Comparison of ENCODE assay signal across 31 cellular contexts in the genomic region with DNA sequence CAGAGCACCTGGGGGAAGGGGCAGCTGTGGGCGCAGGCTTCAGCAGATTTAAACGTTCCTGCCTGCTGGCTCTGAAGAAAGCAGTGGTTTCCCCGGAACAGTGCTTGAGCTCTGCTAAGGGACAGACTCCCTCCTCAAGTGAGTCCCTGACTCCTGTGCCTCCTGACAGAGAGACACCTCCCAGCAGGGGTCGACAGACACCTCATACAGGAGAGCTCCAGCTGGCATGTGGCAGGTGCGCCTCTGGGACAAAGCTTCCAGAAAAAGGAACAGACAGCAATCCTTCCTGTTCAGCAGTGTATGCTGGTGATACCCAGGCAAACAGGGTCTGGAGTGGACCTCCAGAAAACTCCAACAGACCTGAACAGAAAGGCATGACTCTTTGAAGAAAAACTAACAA.
"Had no signal": no experiment of that assay in that cellular context is flagged by ENCODE, and none has a peak within 500 bp of the region (broad histone marks: within the 10 kb centered on the region; RNA-seq: fewer than 3 reads in every experiment).

No MANE protein-coding gene starts in this region.

- H3K36me3 ChIP-seq: adrenal gland had no signal

- H3K4me3 Mint-ChIP-seq: activated CD4-positive, alpha-beta memory T cell treated with anti-CD3 and anti-CD28 coated beads, Interleukin-2, amount 10 ng/mL, durations not matched to agents 7 days and 5 days; activated CD4-positive, alpha-beta T cell treated with anti-CD3 and anti-CD28 coated beads, Interleukin-2, amount 10 ng/mL, durations not matched to agents 7 days and 5 days; activated naive CD4-positive, alpha-beta T cell treated with anti-CD3 and anti-CD28 coated beads for 36 hours; activated naive CD4-positive, alpha-beta T cell treated with anti-CD3 and anti-CD28 coated beads, Interleukin-2, amount 50 U/mL, for 24 hours; activated naive CD8-positive, alpha-beta T cell treated with anti-CD3 and anti-CD28 coated beads for 36 hours; activated naive CD8-positive, alpha-beta T cell treated with anti-CD3 and anti-CD28 coated beads, Interleukin-2, amount 50 U/mL, for 24 hours; activated T-cell treated with anti-CD3 and anti-CD28 coated beads, Interleukin-2, amount 50 U/mL, for 24 hours; T-helper 17 cell; T-helper 2 cell treated with Interferon-gamma antibody and Interleukin-4, amounts not matched to agents 5 μg/mL and 100 μg/mL, for 36 hours had no signal

- H3K27me3 Mint-ChIP-seq: activated CD4-positive, alpha-beta memory T cell treated with anti-CD3 and anti-CD28 coated beads, Interleukin-2, amount 10 ng/mL, durations not matched to agents 7 days and 5 days; activated CD4-positive, alpha-beta T cell treated with anti-CD3 and anti-CD28 coated beads, Interleukin-2, amount 10 ng/mL, durations not matched to agents 7 days and 5 days; activated naive CD4-positive, alpha-beta T cell treated with anti-CD3 and anti-CD28 coated beads, Interleukin-2, amount 50 U/mL, for 24 hours; activated naive CD8-positive, alpha-beta T cell treated with anti-CD3 and anti-CD28 coated beads for 36 hours; activated naive CD8-positive, alpha-beta T cell treated with anti-CD3 and anti-CD28 coated beads, Interleukin-2, amount 50 U/mL, for 24 hours; T-helper 17 cell had no signal

- ATAC-seq: activated naive CD8-positive, alpha-beta T cell treated with anti-CD3 and anti-CD28 coated beads, Interleukin-2, amount 50 U/mL, for 24 hours; body of pancreas; esophagus mucosa; T-helper 17 cell had no signal

- DNase-seq: activated CD4-positive, alpha-beta memory T cell treated with anti-CD3 and anti-CD28 coated beads, Interleukin-2, amount 10 ng/mL, durations not matched to agents 7 days and 5 days; activated CD4-positive, alpha-beta T cell treated with anti-CD3 and anti-CD28 coated beads for 1 hour; activated CD4-positive, alpha-beta T cell treated with anti-CD3 and anti-CD28 coated beads for 4 hours; activated CD4-positive, alpha-beta T cell treated with anti-CD3 and anti-CD28 coated beads, Interleukin-2, amount 10 ng/mL, durations not matched to agents 7 days and 5 days; activated CD4-positive, alpha-beta T cell treated with anti-CD3 and anti-CD28 coated beads, Interleukin-2, amount 50 U/mL, for 4 hours; activated CD8-positive, alpha-beta memory T cell treated with anti-CD3 and anti-CD28 coated beads, Interleukin-2, amount 50 U/mL, for 48 hours; activated effector memory CD4-positive, alpha-beta T cell treated with anti-CD3 and anti-CD28 coated beads, Interleukin-2, amount 50 U/mL, for 16 hours; activated naive CD4-positive, alpha-beta T cell treated with anti-CD3 and anti-CD28 coated beads for 36 hours; activated naive CD8-positive, alpha-beta T cell treated with anti-CD3 and anti-CD28 coated beads for 36 hours; activated naive CD8-positive, alpha-beta T cell treated with anti-CD3 and anti-CD28 coated beads, Interleukin-2, amount 50 U/mL, for 24 hours; activated T-cell treated with anti-CD3 and anti-CD28 coated beads for 4 hours; activated T-cell treated with anti-CD3 and anti-CD28 coated beads, Interleukin-2, amount 50 U/mL, for 24 hours; adrenal gland; amygdala; aorta; body of pancreas; caudate nucleus; effector CD8-positive, alpha-beta T cell; foreskin fibroblast; head of caudate nucleus; T-helper 1 cell; T-helper 17 cell; T1000 had no signal

- H3K9me3 ChIP-seq: adrenal gland, body of pancreas had no signal

- H3K27ac ChIP-seq: adrenal gland, body of pancreas, epithelial cell of prostate had no signal

- H3K4me1 Mint-ChIP-seq: activated CD4-positive, alpha-beta memory T cell treated with anti-CD3 and anti-CD28 coated beads, Interleukin-2, amount 10 ng/mL, durations not matched to agents 7 days and 5 days; activated CD4-positive, alpha-beta T cell treated with anti-CD3 and anti-CD28 coated beads, Interleukin-2, amount 10 ng/mL, durations not matched to agents 7 days and 5 days; activated naive CD4-positive, alpha-beta T cell treated with anti-CD3 and anti-CD28 coated beads, Interleukin-2, amount 50 U/mL, for 24 hours; activated naive CD8-positive, alpha-beta T cell treated with anti-CD3 and anti-CD28 coated beads for 36 hours; activated naive CD8-positive, alpha-beta T cell treated with anti-CD3 and anti-CD28 coated beads, Interleukin-2, amount 50 U/mL, for 24 hours; T-helper 17 cell had no signal

- H3K4me3 ChIP-seq: adrenal gland, body of pancreas had no signal

- H3K27me3 ChIP-seq: adrenal gland, body of pancreas had no signal

- H3K4me1 ChIP-seq: adrenal gland, body of pancreas had no signal

- FAIRE-seq: colon, endometrium, endothelial cell of umbilical vein, frontal cortex had no signal
